In the genomic region with DNA sequence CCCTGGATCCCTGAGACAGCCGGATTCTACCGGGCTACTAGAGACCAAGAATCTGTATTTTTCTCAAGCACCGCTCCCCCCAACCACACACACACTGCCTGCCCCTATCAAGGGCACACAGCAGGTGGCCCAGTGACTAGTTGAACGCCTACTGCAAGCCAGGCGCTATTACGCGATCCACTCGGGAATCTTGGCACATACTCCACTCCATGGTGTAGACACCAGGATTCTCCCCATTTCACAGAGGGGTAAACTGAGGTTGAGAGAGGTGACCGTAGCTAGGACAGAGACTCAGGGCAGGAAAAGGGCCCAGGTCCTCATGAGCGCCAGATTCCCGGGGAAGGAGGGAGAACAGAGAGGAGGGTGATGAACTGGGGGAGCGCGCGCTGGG, we compare ENCODE assay signal across 8 cellular contexts. TPM values are rescaled to one million over a fixed set of nuclear protein-coding genes. Genes with fewer than 3 reads are reported as not detected.
DNase-seq lines count a peak whose midpoint lies in the region; ATAC-seq and TF ChIP-seq lines count a peak whose summit lies in the region.

No MANE protein-coding gene starts in this region.

- no peak for TF ChIP-seq CTCF in RWPE2 (IDR thresholded peaks at IDR 0.05; ENCODE audit: poor library complexity, severe bottlenecking)
- no peak for TF ChIP-seq CTCF in fibroblast of mammary gland (conservative IDR thresholded peaks at IDR 0.05; ENCODE audit: control insufficient read depth, insufficient read depth, low read depth, low read length)
- TF ChIP-seq CTCF in progenitor cell of endocrine pancreas (IDR thresholded peaks at IDR 0.05; ENCODE audit: unreplicated experiment) = no peak

- ATAC-seq in GM18502 (IDR thresholded peaks at IDR 0.05; ENCODE audit: poor library complexity, unreplicated experiment) = peak; percentile 6
- ATAC-seq in RWPE2 (ENCODE audit: low read depth) = no peak
- ATAC-seq in HG03571 (IDR thresholded peaks at IDR 0.05; ENCODE audit: unreplicated experiment) = no peak
- no peak for ATAC-seq in HG03095 (IDR thresholded peaks at IDR 0.05; ENCODE audit: unreplicated experiment)

- H3K27ac Mint-ChIP-seq in progenitor cell of endocrine pancreas = peak overlapping the region; percentile 84

- H3K4me1 ChIP-seq in RWPE2 (ENCODE audit: insufficient read depth, poor library complexity, severe bottlenecking) = no peaks in the 10 kb centered on the region

- peaks cover 1% of the 10 kb centered on the region for H3K4me1 Mint-ChIP-seq in progenitor cell of endocrine pancreas (ENCODE audit: low read depth)

- H3K36me3 ChIP-seq in RWPE2 (ENCODE audit: low read depth) = peaks cover 16% of the 10 kb centered on the region; the same call in 1 of the 2 replicates

- peak overlapping the region; percentile 39 for H3K27ac ChIP-seq in RWPE2 (ENCODE audit: poor library complexity, severe bottlenecking)

- H3K9me3 Mint-ChIP-seq in progenitor cell of endocrine pancreas (ENCODE audit: low read depth) = no peaks in the 10 kb centered on the region

- H3K4me3 Mint-ChIP-seq in progenitor cell of endocrine pancreas (ENCODE audit: low read depth) = peak overlapping the region; percentile 79

- peaks cover 33% of the 10 kb centered on the region for H3K27me3 Mint-ChIP-seq in progenitor cell of endocrine pancreas

- no peaks in the 10 kb centered on the region for H3K9me3 ChIP-seq in RWPE2 (ENCODE audit: severe bottlenecking)

- no peak for DNase-seq in RWPE2 (ENCODE audit: low spot score)
- no peak for DNase-seq in fibroblast of mammary gland (ENCODE audit: low read depth)
- no peak for DNase-seq in progenitor cell of endocrine pancreas (ENCODE audit: low spot score, unreplicated experiment)
- no peak for DNase-seq in dermis blood vessel endothelial cell
- DNase-seq in 8988T = no peak

- H3K27me3 ChIP-seq in RWPE2 (ENCODE audit: insufficient read depth, poor library complexity, severe bottlenecking) = no peaks in the 10 kb centered on the region

- peak overlapping the region; percentile 71 for H3K4me3 ChIP-seq in RWPE2 (ENCODE audit: severe bottlenecking)
- H3K4me3 ChIP-seq in fibroblast of mammary gland (ENCODE audit: control insufficient read depth, low read depth, low read length) = peak overlapping the region; percentile 85

- H3K36me3 Mint-ChIP-seq in progenitor cell of endocrine pancreas (ENCODE audit: insufficient read depth) = no peaks in the 10 kb centered on the region

RNA-seq across cellular contexts. Expression of a gene that starts 0.5 kb away (rescaled TPM):
- total RNA-seq in progenitor cell of endocrine pancreas = 2.2 and 3.0 TPM in 2 replicates
- 29.4 and 31.6 TPM in 2 replicates for total RNA-seq in dermis blood vessel endothelial cell

RNA-seq across cellular contexts. Expression of a gene that starts 16.8 kb away (rescaled TPM):
- not detected in 2 replicates for total RNA-seq in progenitor cell of endocrine pancreas
- total RNA-seq in dermis blood vessel endothelial cell = 0.28 and 0.68 TPM in 2 replicates

RNA-seq across cellular contexts. Expression of a gene that starts 20.5 kb away (rescaled TPM):
- total RNA-seq in progenitor cell of endocrine pancreas = 51.5 and 54.8 TPM in 2 replicates
- total RNA-seq in dermis blood vessel endothelial cell = 23.4 and 25.4 TPM in 2 replicates

RNA-seq across cellular contexts. Expression of a gene that starts 25.9 kb away (rescaled TPM):
- total RNA-seq in progenitor cell of endocrine pancreas (20.5 and 23.7 TPM in 2 replicates), dermis blood vessel endothelial cell (2.6 and 4.6 TPM in 2 replicates)

RNA-seq across cellular contexts. Expression of a gene that starts 34.1 kb away (rescaled TPM):
- total RNA-seq in progenitor cell of endocrine pancreas (216 and 220 TPM in 2 replicates), dermis blood vessel endothelial cell (307 and 366 TPM in 2 replicates)
